Comparison of ENCODE assay signal across 14 cellular contexts in the genomic region with DNA sequence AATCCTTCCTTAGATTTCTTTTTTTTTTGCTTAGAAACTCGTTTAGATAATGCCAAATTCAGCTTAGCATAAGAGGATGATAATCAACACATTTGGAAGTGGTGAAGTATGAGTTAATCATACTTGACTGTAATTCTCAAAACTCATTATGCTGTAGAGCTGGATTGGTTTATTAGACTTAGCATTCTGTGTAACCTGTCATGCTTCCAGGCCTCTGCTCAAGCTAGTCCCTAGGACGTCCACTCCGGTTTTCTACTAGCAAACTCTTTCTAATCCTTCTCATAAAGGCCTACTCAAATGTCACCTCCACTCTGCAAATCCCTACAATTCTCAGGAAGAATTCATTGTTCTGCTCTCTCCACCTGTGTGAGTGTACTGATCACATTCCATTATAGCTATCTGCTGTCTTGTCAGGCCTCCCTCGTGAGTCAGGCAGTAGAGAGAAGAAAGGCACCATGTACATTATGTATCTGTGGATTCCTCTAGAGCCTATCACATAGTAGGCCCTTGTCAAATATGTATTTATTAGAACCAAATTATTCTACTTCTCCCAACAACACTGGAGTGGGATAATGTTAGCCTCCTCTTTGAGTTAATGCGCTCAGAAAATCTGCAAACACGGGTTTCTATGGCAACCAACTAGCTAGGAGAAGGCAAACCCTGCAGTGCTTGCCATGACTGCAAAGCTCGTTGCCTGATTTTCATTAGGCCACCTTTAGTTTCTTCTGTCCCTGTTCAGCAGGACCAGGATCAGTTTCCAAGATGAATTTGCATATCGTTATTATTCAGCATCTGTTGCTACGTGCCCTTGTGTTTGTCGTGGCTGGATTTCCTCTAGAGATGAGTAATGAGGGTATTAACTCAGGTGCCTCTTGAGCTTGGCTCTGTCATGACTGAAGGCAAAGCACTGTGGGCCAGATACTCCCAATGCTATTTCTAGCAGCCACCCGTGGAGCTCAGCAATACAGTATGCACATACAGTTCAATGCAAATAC. TPM values are rescaled to one million over a fixed set of nuclear protein-coding genes. Genes with fewer than 3 reads are reported as not detected.
DNase-seq lines count a peak whose midpoint lies in the region; ATAC-seq, FAIRE-seq and TF ChIP-seq lines count a peak whose summit lies in the region.
"Had no signal": no experiment of that assay in that cellular context is flagged by ENCODE, and none has a peak within 500 bp of the region (broad histone marks: within the 10 kb centered on the region; RNA-seq: fewer than 3 reads in every experiment).

No MANE protein-coding gene starts in this region.

- H3K27me3 ChIP-seq in bronchial epithelial cell (ENCODE audit: control insufficient read depth, insufficient read depth, low read length): no peaks in the 10 kb centered on the region
- H3K27me3 ChIP-seq in gastrocnemius medialis: no peaks in the 10 kb centered on the region
- H3K27me3 ChIP-seq in tibial artery: no peaks in the 10 kb centered on the region
- H3K27me3 ChIP-seq: spleen had no signal

- peak; percentile 76 for FAIRE-seq in bronchial epithelial cell (lab: Jason Lieb, UNC)

- in situ Hi-C loops in gastrocnemius medialis (cut with MboI; ENCODE audit: low sequenced_read_pairs in 4 of 4): no loop called here

- H3K27ac ChIP-seq in gastrocnemius medialis (no peak overlapping the region), tibial artery (no peak overlapping the region)
- H3K27ac ChIP-seq: KMS-11, spleen had no signal

- no peak for TF ChIP-seq CTCF in bronchial epithelial cell (IDR thresholded peaks at IDR 0.05; ENCODE audit: insufficient read depth, low read length, severe bottlenecking)
- TF ChIP-seq CTCF in omental fat pad (IDR thresholded peaks at IDR 0.05): no peak
- TF ChIP-seq CTCF in gastrocnemius medialis (IDR thresholded peaks at IDR 0.05 in 4 of 5, conservative IDR thresholded peaks at IDR 0.05 in 1 of 5): no peak
- no peak for TF ChIP-seq CTCF in tibial artery (IDR thresholded peaks at IDR 0.05)

- DNase-seq in DMS153 treated with DMSO at 0.1 percent for 48 hours (lab: John Stamatoyannopoulos, UW; ENCODE audit: unreplicated experiment) (peak; percentile 5), NCI-H2029 treated with DMSO at 0.1 percent for 48 hours (lab: John Stamatoyannopoulos, UW) (peak; percentile 53), bronchial epithelial cell (ENCODE audit: low read depth) (peak; percentile 82), omental fat pad (ENCODE audit: low spot score) (no peak), gastrocnemius medialis (no peak), tibial artery (no peak)
- no peak for DNase-seq in stimulated activated CD4-positive, alpha-beta T cell treated with anti-CD3 and anti-CD28 coated beads, Interleukin-12 subunit alpha, Interleukin-12 subunit beta, amount 100 ng/mL, for 4 hours
- DNase-seq: foreskin melanocyte, HCEC 1CT, spleen had no signal

- no peak for TF ChIP-seq POLR2A in gastrocnemius medialis (IDR thresholded peaks at IDR 0.05)

- intact Hi-C loops in gastrocnemius medialis (cut with DNase I; ENCODE audit: low total_unique reads) (no loop called here), tibial artery (cut with DNase I; ENCODE audit: low total_unique reads) (no loop called here)

- no peaks in the 10 kb centered on the region for H3K36me3 ChIP-seq in bronchial epithelial cell (ENCODE audit: control insufficient read depth, insufficient read depth, low read length)
- H3K36me3 ChIP-seq in gastrocnemius medialis: no peaks in the 10 kb centered on the region
- no peaks in the 10 kb centered on the region for H3K36me3 ChIP-seq in tibial artery
- H3K36me3 ChIP-seq: spleen had no signal

- H3K4me3 ChIP-seq in bronchial epithelial cell (ENCODE audit: low read depth, low read length): no peak overlapping the region
- no peak overlapping the region for H3K4me3 ChIP-seq in gastrocnemius medialis
- no peak overlapping the region for H3K4me3 ChIP-seq in tibial artery
- H3K4me3 ChIP-seq: spleen had no signal

- no peaks in the 10 kb centered on the region for H3K9me3 ChIP-seq in gastrocnemius medialis
- no peaks in the 10 kb centered on the region for H3K9me3 ChIP-seq in tibial artery
- H3K9me3 ChIP-seq: spleen had no signal

- ATAC-seq in HG02885 (IDR thresholded peaks at IDR 0.05; ENCODE audit: poor library complexity, unreplicated experiment) (peak; percentile 83), omental fat pad (ENCODE audit: low FRiP score) (no peak), gastrocnemius medialis (no peak)

- no peaks in the 10 kb centered on the region for H3K4me1 ChIP-seq in gastrocnemius medialis
- no peaks in the 10 kb centered on the region for H3K4me1 ChIP-seq in tibial artery
- H3K4me1 ChIP-seq: spleen had no signal

RNA-seq across cellular contexts. Expression of a gene that starts 30.7 kb away (rescaled TPM):
- total RNA-seq in bronchial epithelial cell (0.13 TPM in 1 of 2 replicates, not detected in the other), omental fat pad (not detected), gastrocnemius medialis (not detected)
- total RNA-seq: mesenteric fat pad, SK-MEL-5, spleen had no signal

Comparison
In these comparisons a context has a peak if more than half of its experiments do, and no peak if none do; other contexts are left out.
1. DNase-seq: peak in DMS153 treated with DMSO at 0.1 percent for 48 hours (single experiment), NCI-H2029 treated with DMSO at 0.1 percent for 48 hours (single experiment) and bronchial epithelial cell (single experiment); none in omental fat pad (single experiment), stimulated activated CD4-positive, alpha-beta T cell treated with anti-CD3 and anti-CD28 coated beads, Interleukin-12 subunit alpha, Interleukin-12 subunit beta, amount 100 ng/mL, for 4 hours (single experiment), gastrocnemius medialis (0 of 2) and tibial artery (0 of 2).